Comparison of ENCODE assay signal across 9 cellular contexts in the genomic region with DNA sequence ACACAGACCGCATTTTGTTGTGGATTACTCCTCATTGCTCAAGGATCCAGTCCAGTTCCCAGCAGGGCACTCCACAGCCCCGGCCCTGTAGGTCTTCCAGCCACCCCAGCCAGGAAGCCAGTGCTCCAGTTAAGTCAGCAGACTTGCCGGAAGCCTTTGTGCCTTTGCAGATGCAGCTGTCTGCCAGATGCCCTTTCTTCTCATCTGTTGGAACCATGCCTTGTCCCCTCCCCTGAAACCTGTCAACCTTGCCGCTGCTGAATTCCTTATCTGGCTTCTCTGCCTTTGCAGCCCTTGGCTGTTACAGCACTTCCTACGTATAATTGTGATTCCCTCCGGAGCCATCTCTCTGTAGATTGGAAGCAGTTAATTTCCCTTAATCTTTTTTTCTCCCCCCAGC. TPM values are rescaled to one million over a fixed set of nuclear protein-coding genes. Genes with fewer than 3 reads are reported as not detected.
DNase-seq lines count a peak whose midpoint lies in the region; ATAC-seq, FAIRE-seq and TF ChIP-seq lines count a peak whose summit lies in the region.
"Had no signal": no experiment of that assay in that cellular context is flagged by ENCODE, and none has a peak within 500 bp of the region (broad histone marks: within the 10 kb centered on the region; RNA-seq: fewer than 3 reads in every experiment).

No MANE protein-coding gene starts in this region.

- FAIRE-seq in GM19239 (lab: Jason Lieb, UNC): no peak

- no peak for TF ChIP-seq POLR2A in transverse colon (IDR thresholded peaks at IDR 0.05)

- no peaks in the 10 kb centered on the region for H3K27me3 ChIP-seq in right atrium auricular region
- H3K27me3 ChIP-seq in transverse colon: no peaks in the 10 kb centered on the region
- H3K27me3 ChIP-seq: spleen had no signal

- peaks cover 74% of the 10 kb centered on the region for H3K36me3 Mint-ChIP-seq in activated CD4-positive, alpha-beta memory T cell treated with anti-CD3 and anti-CD28 coated beads, Interleukin-2, amount 10 ng/mL, durations not matched to agents 7 days and 5 days (ENCODE audit: low read depth)

- H3K4me1 ChIP-seq in right atrium auricular region (no peaks in the 10 kb centered on the region), transverse colon (peaks cover 0 to 15% (median 0%) of the 10 kb centered on the region in 4 donors)

- no peak for TF ChIP-seq CTCF in right atrium auricular region (IDR thresholded peaks at IDR 0.05)
- TF ChIP-seq CTCF in astrocyte of the cerebellum (IDR thresholded peaks at IDR 0.05; ENCODE audit: low read depth, low read length, missing control alignments): no peak
- TF ChIP-seq CTCF in transverse colon (IDR thresholded peaks at IDR 0.05): no peak

- in situ Hi-C loops in astrocyte of the cerebellum (cut with HindIII; ENCODE audit: low sequenced_read_pairs) (no loop called here), transverse colon (cut with MboI; ENCODE audit: low pct_ligation_motif_present in 1 of 4, low pct_unique_long_range_greater_than_20kb in 1 of 4, low sequenced_read_pairs in 3 of 4) (no loop called here)

- TF ChIP-seq EP300 in transverse colon (IDR thresholded peaks at IDR 0.05; ENCODE audit: low read depth): no peak

- CTCF ChIA-PET in activated CD4-positive, alpha-beta memory T cell treated with anti-CD3 and anti-CD28 coated beads, Interleukin-2, amount 10 ng/mL, durations not matched to agents 7 days and 5 days (lab: Charles Lee): no interaction called here

- peak; percentile 61 for ATAC-seq in Right ventricle myocardium superior (ENCODE audit: poor library complexity)

- no peaks in the 10 kb centered on the region for H3K9me3 ChIP-seq in right atrium auricular region
- H3K9me3 ChIP-seq in transverse colon: no peaks in the 10 kb centered on the region
- H3K9me3 ChIP-seq: spleen had no signal

- H3K27me3 Mint-ChIP-seq in activated CD4-positive, alpha-beta memory T cell treated with anti-CD3 and anti-CD28 coated beads, Interleukin-2, amount 10 ng/mL, durations not matched to agents 7 days and 5 days: no peaks in the 10 kb centered on the region

- H3K27ac Mint-ChIP-seq in activated CD4-positive, alpha-beta memory T cell treated with anti-CD3 and anti-CD28 coated beads, Interleukin-2, amount 10 ng/mL, durations not matched to agents 7 days and 5 days: no peak overlapping the region

- no peak overlapping the region for H3K4me3 Mint-ChIP-seq in activated CD4-positive, alpha-beta memory T cell treated with anti-CD3 and anti-CD28 coated beads, Interleukin-2, amount 10 ng/mL, durations not matched to agents 7 days and 5 days

- no peak overlapping the region for H3K4me3 ChIP-seq in right atrium auricular region
- H3K4me3 ChIP-seq in astrocyte of the cerebellum (ENCODE audit: low read depth, low read length): peak overlapping the region; percentile 14
- no peak overlapping the region for H3K4me3 ChIP-seq in transverse colon
- H3K4me3 ChIP-seq: spleen had no signal

- no peak for DNase-seq in Right ventricle myocardium superior
- no peak for DNase-seq in right atrium auricular region (ENCODE audit: low spot score)
- peak; percentile 53 for DNase-seq in astrocyte of the cerebellum (ENCODE audit: low read depth)
- DNase-seq in iris pigment epithelial cell (ENCODE audit: low read depth): peak; percentile 53
- DNase-seq in transverse colon: peak; percentile 17
- DNase-seq in GM19239 (ENCODE audit: insufficient read length, low spot score): no peak
- DNase-seq in RKO (ENCODE audit: low spot score): no peak
- no peak for DNase-seq in activated CD4-positive, alpha-beta memory T cell treated with anti-CD3 and anti-CD28 coated beads, Interleukin-2, amount 10 ng/mL, durations not matched to agents 7 days and 5 days
- DNase-seq: spleen had no signal

- 20 to 40% methylated on average over 2 to 6 of the region's 6 CpGs for WGBS in transverse colon (ENCODE audit: low coverage in 1 of 2), 2 donors

- intact Hi-C loops in Right ventricle myocardium superior (cut with DNase I) (no loop called here), transverse colon (cut with DNase I; ENCODE audit: low total_unique reads) (no loop called here)

- no peaks in the 10 kb centered on the region for H3K9me3 Mint-ChIP-seq in activated CD4-positive, alpha-beta memory T cell treated with anti-CD3 and anti-CD28 coated beads, Interleukin-2, amount 10 ng/mL, durations not matched to agents 7 days and 5 days

- H3K27ac ChIP-seq in right atrium auricular region (no peak overlapping the region), transverse colon (no peak overlapping the region)
- H3K27ac ChIP-seq: spleen had no signal

- POLR2A ChIA-PET in activated CD4-positive, alpha-beta memory T cell treated with anti-CD3 and anti-CD28 coated beads, Interleukin-2, amount 10 ng/mL, durations not matched to agents 7 days and 5 days (lab: Charles Lee): interaction anchor here (1.6 kb wide), 1 partner anchor 10 kb away, joined by 5 read pairs; no protein-coding TSS in a partner anchor

- H3K36me3 ChIP-seq in right atrium auricular region (no peaks in the 10 kb centered on the region), transverse colon (no peaks in the 10 kb centered on the region)

- H3K4me1 Mint-ChIP-seq in activated CD4-positive, alpha-beta memory T cell treated with anti-CD3 and anti-CD28 coated beads, Interleukin-2, amount 10 ng/mL, durations not matched to agents 7 days and 5 days: no peaks in the 10 kb centered on the region

RNA-seq across cellular contexts. Expression of a gene that starts 28.4 kb away (rescaled TPM):
- 0.83 TPM for total RNA-seq in Right ventricle myocardium superior
- under 1 TPM; 0.31 to 0.78 TPM for total RNA-seq in right atrium auricular region
- 1 to 10 TPM in 3 of 4 donors, not detected in 1; 1.6 to 3.5 (median 2.3) TPM for total RNA-seq in transverse colon
- 100 to 1,000 TPM; 125 to 130 TPM for total RNA-seq in activated CD4-positive, alpha-beta memory T cell treated with anti-CD3 and anti-CD28 coated beads, Interleukin-2, amount 10 ng/mL, durations not matched to agents 7 days and 5 days

Comparison
In these comparisons a context has a peak if more than half of its experiments do, and no peak if none do; other contexts are left out.
1. DNase-seq: peak in astrocyte of the cerebellum (single experiment), iris pigment epithelial cell (single experiment) and transverse colon (single experiment); none in Right ventricle myocardium superior (single experiment), right atrium auricular region (single experiment), GM19239 (single experiment), RKO (single experiment) and activated CD4-positive, alpha-beta memory T cell treated with anti-CD3 and anti-CD28 coated beads, Interleukin-2, amount 10 ng/mL, durations not matched to agents 7 days and 5 days (single experiment).
2. RNA of a gene that starts 28.4 kb away (total RNA-seq): 125 to 130 TPM in activated CD4-positive, alpha-beta memory T cell treated with anti-CD3 and anti-CD28 coated beads, Interleukin-2, amount 10 ng/mL, durations not matched to agents 7 days and 5 days; 1.6 to 3.5 TPM in transverse colon, 0.83 TPM in Right ventricle myocardium superior (single experiment) and 0.31 to 0.78 TPM in right atrium auricular region; every median in the first group is over 10 times any median in the second.